In genomic region chr7:2519119-2519930, GRCh38 we compare ENCODE assay signal across 8 cellular contexts. TPM values are rescaled to one million over a fixed set of nuclear protein-coding genes. Genes with fewer than 3 reads are reported as not detected.
A peak's percentile ranks its signal among the peaks of the same experiment; 100 is the strongest.
DNase-seq lines count a peak whose midpoint lies in the region; ATAC-seq and TF ChIP-seq lines count a peak whose summit lies in the region.

Gene LFNG, plus strand, starts transcription at chr7:2519774. Its CDS starts 88 bp downstream, at chr7:2519862.

- no peaks in the 10 kb centered on the region for H3F3A ChIP-seq in PC-3 (ENCODE audit: low read length, unreplicated experiment)

- peak within 1 kb of the TSS; percentile 73 for H2AFZ ChIP-seq in PC-3 (ENCODE audit: low read length)

- no peak for TF ChIP-seq CTCF in PC-3 (conservative IDR thresholded peaks at IDR 0.05; ENCODE audit: low read depth, low read length)

- no peaks in the 10 kb centered on the region for H3K9me2 ChIP-seq in PC-3 (replicated peaks; ENCODE audit: low read length)

- intact Hi-C loops in PC-3 (cut with micrococcal nuclease) = loop anchor here (5.0 kb wide), 1 partner anchor 42 kb away; the partner anchor contains the start of gene GRIFIN

- DNase-seq in DMS 273 (lab: John Stamatoyannopoulos, UW; ENCODE audit: unreplicated experiment) (peak; percentile 98), PC-3 (peak; percentile 88)
- peak; percentile 87 for DNase-seq in activated T-cell treated with anti-CD3 and anti-CD28 coated beads, Interleukin-2, amount 50 U/mL, for 1 hour
- peak; percentile 60 to 85 for DNase-seq in stimulated activated CD8-positive, alpha-beta memory T cell treated with anti-CD3 and anti-CD28 coated beads, Interleukin-7, amount 100 ng/mL, for 4 hours (ENCODE audit: low read depth in 2 of 2)

- no peaks in the 10 kb centered on the region for H3K9me3 ChIP-seq in HUES64 (ENCODE audit: insufficient read depth, low read depth, low read length)
- H3K9me3 ChIP-seq in PC-3 (ENCODE audit: low read length) = no peaks in the 10 kb centered on the region
- H3K9me3 ChIP-seq in muscle layer of duodenum (ENCODE audit: control insufficient read depth in 1 of 2, low read length in 2 of 2) = no peaks in the 10 kb centered on the region

- BruUV-seq in PC-3 (replicated peaks; lab: Mats Ljungman, UMichigan) = no TSS peak

- no peaks in the 10 kb centered on the region for H4K20me1 ChIP-seq in PC-3 (ENCODE audit: low read length)

- ATAC-seq in GM21447 (IDR thresholded peaks at IDR 0.05; ENCODE audit: unreplicated experiment) = peak; percentile 65
- peak; percentile 75 for ATAC-seq in PC-3
- peak; percentile 59 for ATAC-seq in esophagus mucosa

- peaks cover 8% of the 10 kb centered on the region; the same call in 1 of the 2 replicates for H3K79me2 ChIP-seq in PC-3 (ENCODE audit: low read length)

- H3K9ac ChIP-seq in HUES64 (ENCODE audit: low read depth, low read length) (peak within 1 kb of the TSS; percentile 29), PC-3 (ENCODE audit: low read length) (no peak within 1 kb of the TSS)

- H3K4me1 ChIP-seq in HUES64 (ENCODE audit: insufficient read depth, low read length) = peaks cover 46% of the 10 kb centered on the region
- peaks cover 48% of the 10 kb centered on the region for H3K4me1 ChIP-seq in PC-3 (ENCODE audit: insufficient read depth, low read length)
- peaks cover 9 to 55% of the 10 kb centered on the region in 2 donors for H3K4me1 ChIP-seq in muscle layer of duodenum (ENCODE audit: control insufficient read depth in 1 of 2, insufficient read depth in 2 of 2, low read length in 2 of 2)

- peak within 1 kb of the TSS; percentile 62 for H3K4me3 ChIP-seq in HUES64 (ENCODE audit: low read length)
- peak within 1 kb of the TSS; percentile 68 for H3K4me3 ChIP-seq in PC-3 (ENCODE audit: low read length)
- H3K4me3 ChIP-seq in muscle layer of duodenum (ENCODE audit: low read depth in 1 of 2, low read length in 2 of 2) = peak within 1 kb of the TSS; percentile 61 to 64

- POLR2A ChIA-PET in PC-3 (lab: Charles Lee; ENCODE audit: unreplicated experiment) = no interaction called here

- H3K27me3 ChIP-seq in HUES64 (ENCODE audit: insufficient read depth, low read length) (peaks cover 33% of the 10 kb centered on the region), PC-3 (ENCODE audit: low read length) (no peaks in the 10 kb centered on the region), muscle layer of duodenum (ENCODE audit: low read depth, low read length) (no peaks in the 10 kb centered on the region)

- under 1% methylated on average over 95 of the region's 95 CpGs for WGBS in HUES64

- H3K4me2 ChIP-seq in PC-3 (ENCODE audit: low read length) = peak within 1 kb of the TSS; percentile 97

- CTCF ChIA-PET in PC-3 (lab: Charles Lee) = interaction anchor here (0.7 kb wide), 1 partner anchor 18 kb away, joined by 3 read pairs; no protein-coding TSS in a partner anchor

- H3K36me3 ChIP-seq in HUES64 (ENCODE audit: insufficient read depth, low read length) (no peaks in the 10 kb centered on the region), PC-3 (ENCODE audit: low read depth, low read length) (no peaks in the 10 kb centered on the region), muscle layer of duodenum (ENCODE audit: control insufficient read depth in 1 of 2, insufficient read depth in 2 of 2, low read length in 2 of 2) (no peaks in the 10 kb centered on the region)

- H3K27ac ChIP-seq in HUES64 (ENCODE audit: low read depth, low read length) = peak within 1 kb of the TSS; percentile 14; the same call in 1 of the 2 replicates
- no peak within 1 kb of the TSS for H3K27ac ChIP-seq in PC-3 (ENCODE audit: low read length)
- peak within 1 kb of the TSS; percentile 43 for H3K27ac ChIP-seq in muscle layer of duodenum (ENCODE audit: low read length)

RNA-seq across cellular contexts. Expression of gene LFNG, which starts in this region (rescaled TPM):
- polyA plus RNA-seq in HUES64 (2013, experiment 1 of 2) = 23.3 TPM
- 25.9 TPM for polyA plus RNA-seq in HUES64 (2013, experiment 2 of 2)
- total RNA-seq in PC-3 (2014; rRNA removed) (4.8 and 7.7 TPM in 2 replicates), esophagus mucosa (5.7 TPM)
